Comparison of ENCODE assay signal across 8 cellular contexts in the genomic region with DNA sequence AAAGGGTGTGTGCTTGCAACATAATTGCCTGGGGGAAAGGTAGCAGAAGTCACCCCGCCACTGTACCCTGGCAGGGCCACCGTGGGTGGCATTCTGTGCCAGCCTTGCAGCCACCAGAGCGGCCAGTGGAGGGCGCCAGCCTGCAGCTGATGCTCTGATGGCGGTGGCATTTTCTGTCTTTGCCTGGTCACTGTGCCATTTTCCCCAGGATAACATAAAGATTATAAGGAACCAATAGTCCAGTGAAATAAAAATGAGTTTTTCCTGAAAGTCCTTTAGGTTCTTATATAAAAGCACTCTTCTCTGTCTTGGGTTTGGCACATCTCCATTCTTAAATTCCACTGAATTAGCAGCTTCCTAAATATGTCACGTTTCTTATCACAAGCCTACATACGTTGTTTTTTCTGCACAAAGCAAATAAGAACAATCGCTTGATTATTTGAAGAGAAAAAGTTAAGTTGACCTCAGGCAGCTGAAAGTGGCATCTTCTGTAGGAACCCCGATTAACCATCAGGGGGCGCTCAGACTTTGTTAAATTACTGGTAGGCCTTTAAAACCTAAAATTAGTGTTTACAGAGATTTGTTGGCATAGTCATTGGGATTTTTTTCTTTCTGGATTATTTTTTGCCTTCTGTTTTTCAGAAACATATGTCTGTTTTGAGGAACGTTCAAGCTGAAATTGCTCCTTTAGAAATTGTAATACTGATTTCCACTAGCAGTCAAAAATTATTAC.
DNase-seq lines count a peak whose midpoint lies in the region; ATAC-seq and TF ChIP-seq lines count a peak whose summit lies in the region.

No MANE protein-coding gene starts in this region.

- peak; percentile 31 for DNase-seq in HuH-7.5 (ENCODE audit: low spot score)
- peak; percentile 43 for DNase-seq in activated T-cell treated with anti-CD3 and anti-CD28 coated beads for 1 hour (ENCODE audit: low read depth)
- DNase-seq in epithelial cell of proximal tubule (ENCODE audit: low read depth) = peak; percentile 23
- DNase-seq in naive B cell = peak; percentile 34

- H3K4me1 Mint-ChIP-seq in naive B cell = peaks cover 0 to 6% (median 3%) of the 10 kb centered on the region in 3 donors
- peaks cover 6% of the 10 kb centered on the region for H3K4me1 Mint-ChIP-seq in stimulated activated memory B cell treated with anti-CD40 and anti-IgM and Interleukin-4, amounts not matched to agents 10 μg/mL and 1 μg/mL and 100 μg/mL, for 72 hours

- peaks cover 3% of the 10 kb centered on the region; the same call in 1 of the 2 replicates for H3K4me1 ChIP-seq in OCI-LY3 (ENCODE audit: low read length)

- H2AFZ ChIP-seq in OCI-LY3 (ENCODE audit: low read depth, low read length) = no peak overlapping the region

- H3K9me3 ChIP-seq in OCI-LY3 (ENCODE audit: insufficient read depth, low read length) = no peaks in the 10 kb centered on the region

- peak overlapping the region; percentile 45 for H3K4me2 ChIP-seq in OCI-LY3 (ENCODE audit: low read length)

- no peaks in the 10 kb centered on the region for H3K36me3 ChIP-seq in OCI-LY3 (replicated peaks; ENCODE audit: low read depth, low read length)

- no peak overlapping the region for H3K27ac ChIP-seq in OCI-LY3 (ENCODE audit: low read length)

- ATAC-seq in naive B cell (ENCODE audit: low read depth in 2 of 2) = peak; percentile 43 to 61
- peak; percentile 61 for ATAC-seq in stimulated activated memory B cell treated with anti-CD40 and anti-IgM and Interleukin-4, amounts not matched to agents 10 μg/mL and 1 μg/mL and 100 μg/mL, for 72 hours
- no peak for ATAC-seq in HG02852 (IDR thresholded peaks at IDR 0.05; ENCODE audit: unreplicated experiment)

- no peaks in the 10 kb centered on the region for H3K27me3 ChIP-seq in OCI-LY3 (ENCODE audit: low read depth, low read length)

- TF ChIP-seq CTCF in GM12873 (IDR thresholded peaks at IDR 0.05; ENCODE audit: insufficient read depth, low read depth, low read length, missing control alignments) = peak; percentile 91
- TF ChIP-seq CTCF in OCI-LY3 (IDR thresholded peaks at IDR 0.05; ENCODE audit: low read depth, low read length) = peak; percentile 89
- TF ChIP-seq CTCF in epithelial cell of proximal tubule (conservative IDR thresholded peaks at IDR 0.05; ENCODE audit: low read depth, low read length) = peak; percentile 79

- peaks cover 7 to 9% of the 10 kb centered on the region in 2 donors for H3K36me3 Mint-ChIP-seq in naive B cell
- H3K36me3 Mint-ChIP-seq in stimulated activated memory B cell treated with anti-CD40 and anti-IgM and Interleukin-4, amounts not matched to agents 10 μg/mL and 1 μg/mL and 100 μg/mL, for 72 hours = peaks cover 29% of the 10 kb centered on the region

- H3K79me2 ChIP-seq in OCI-LY3 (ENCODE audit: low read length) = no peaks in the 10 kb centered on the region

- H3K9me3 Mint-ChIP-seq in naive B cell = no peaks in the 10 kb centered on the region
- H3K9me3 Mint-ChIP-seq in stimulated activated memory B cell treated with anti-CD40 and anti-IgM and Interleukin-4, amounts not matched to agents 10 μg/mL and 1 μg/mL and 100 μg/mL, for 72 hours = no peaks in the 10 kb centered on the region

- no peak overlapping the region for H3K4me3 Mint-ChIP-seq in naive B cell
- no peak overlapping the region for H3K4me3 Mint-ChIP-seq in stimulated activated memory B cell treated with anti-CD40 and anti-IgM and Interleukin-4, amounts not matched to agents 10 μg/mL and 1 μg/mL and 100 μg/mL, for 72 hours

- H4K20me1 ChIP-seq in OCI-LY3 (ENCODE audit: insufficient read depth, low read length) = no peaks in the 10 kb centered on the region

- H3K27ac Mint-ChIP-seq in naive B cell = no peak overlapping the region
- no peak overlapping the region for H3K27ac Mint-ChIP-seq in stimulated activated memory B cell treated with anti-CD40 and anti-IgM and Interleukin-4, amounts not matched to agents 10 μg/mL and 1 μg/mL and 100 μg/mL, for 72 hours

- no peaks in the 10 kb centered on the region for H3K27me3 Mint-ChIP-seq in naive B cell
- H3K27me3 Mint-ChIP-seq in stimulated activated memory B cell treated with anti-CD40 and anti-IgM and Interleukin-4, amounts not matched to agents 10 μg/mL and 1 μg/mL and 100 μg/mL, for 72 hours = no peaks in the 10 kb centered on the region

- no peak overlapping the region for H3K9ac ChIP-seq in OCI-LY3 (ENCODE audit: low read length)

- H3K4me3 ChIP-seq in OCI-LY3 (ENCODE audit: low read length) (peak overlapping the region; percentile 11; the same call in 1 of the 2 replicates), epithelial cell of proximal tubule (ENCODE audit: low read depth, low read length) (no peak overlapping the region)
